8 cellular contexts compared by ENCODE assay signal in genomic region chr10:103894454-103894853, GRCh38. TPM values are rescaled to one million over a fixed set of nuclear protein-coding genes. Genes with fewer than 3 reads are reported as not detected.
DNase-seq lines count a peak whose midpoint lies in the region; ATAC-seq and TF ChIP-seq lines count a peak whose summit lies in the region.

No MANE protein-coding gene starts in this region.

- intact Hi-C loops in colonic mucosa (cut with DNase I): no loop called here

- no peak for ATAC-seq in HG02678 (IDR thresholded peaks at IDR 0.05; ENCODE audit: unreplicated experiment)

- H3K27me3 ChIP-seq in colonic mucosa: no peaks in the 10 kb centered on the region

- WGBS in mesodermal cell (ENCODE audit: insufficient coverage in 2 of 2), 2 experiments: 83 to 89% methylated on average over 2 to 4 of the region's 4 CpGs
- 26% methylated on average over 4 of the region's 4 CpGs for WGBS in urinary bladder

- peaks cover 3% of the 10 kb centered on the region for H3K36me3 Mint-ChIP-seq in activated naive CD4-positive, alpha-beta T cell treated with anti-CD3 and anti-CD28 coated beads, Interleukin-2, amount 50 U/mL, for 24 hours

- no peak overlapping the region for H3K4me3 ChIP-seq in colonic mucosa
- no peak overlapping the region for H3K4me3 ChIP-seq in mesodermal cell (ENCODE audit: extremely low read depth, insufficient read depth, low read length, poor library complexity, severe bottlenecking)
- H3K4me3 ChIP-seq in urinary bladder (ENCODE audit: low read depth, low read length): no peak overlapping the region

- H3K9me3 ChIP-seq in colonic mucosa (no peaks in the 10 kb centered on the region), mesodermal cell (ENCODE audit: control insufficient read depth, low read length) (no peaks in the 10 kb centered on the region)

- H3K27ac Mint-ChIP-seq in activated naive CD4-positive, alpha-beta T cell treated with anti-CD3 and anti-CD28 coated beads, Interleukin-2, amount 50 U/mL, for 24 hours: peak overlapping the region; percentile 90

- no peaks in the 10 kb centered on the region for H3K27me3 Mint-ChIP-seq in activated naive CD4-positive, alpha-beta T cell treated with anti-CD3 and anti-CD28 coated beads, Interleukin-2, amount 50 U/mL, for 24 hours

- H3K27ac ChIP-seq in colonic mucosa: peak overlapping the region; percentile 62
- peak overlapping the region; percentile 30 for H3K27ac ChIP-seq in mesodermal cell (ENCODE audit: low read depth, low read length, severe bottlenecking)
- peak overlapping the region; percentile 68 for H3K27ac ChIP-seq in urinary bladder (ENCODE audit: low read depth)

- peak overlapping the region; percentile 28 for H3K4me3 Mint-ChIP-seq in activated naive CD4-positive, alpha-beta T cell treated with anti-CD3 and anti-CD28 coated beads, Interleukin-2, amount 50 U/mL, for 24 hours

- no peak for TF ChIP-seq CTCF in colonic mucosa (IDR thresholded peaks at IDR 0.05)

- H3K4me1 Mint-ChIP-seq in activated naive CD4-positive, alpha-beta T cell treated with anti-CD3 and anti-CD28 coated beads, Interleukin-2, amount 50 U/mL, for 24 hours: peaks cover 44% of the 10 kb centered on the region

- H3K36me3 ChIP-seq in colonic mucosa: peaks cover 3% of the 10 kb centered on the region
- H3K36me3 ChIP-seq in mesodermal cell (ENCODE audit: control insufficient read depth, insufficient read depth, low read length): peaks cover 11% of the 10 kb centered on the region
- H3K36me3 ChIP-seq in urinary bladder (ENCODE audit: insufficient read depth): peaks cover 7% of the 10 kb centered on the region

- peak overlapping the region in 1 of 2 donors; percentile 35 for H3K9ac ChIP-seq in colonic mucosa (ENCODE audit: low read depth in 2 of 2, low read length in 2 of 2)

- no peak for DNase-seq in activated naive CD4-positive, alpha-beta T cell treated with anti-CD3 and anti-CD28 coated beads, Interleukin-2, amount 50 U/mL, for 16 hours
- DNase-seq in colonic mucosa (peak; percentile 51), NCI-H2107 treated with DMSO at 0.1 percent for 48 hours (lab: John Stamatoyannopoulos, UW; ENCODE audit: unreplicated experiment) (no peak), GM19240 (ENCODE audit: insufficient read length, low spot score) (no peak)

- H3K9me3 Mint-ChIP-seq in activated naive CD4-positive, alpha-beta T cell treated with anti-CD3 and anti-CD28 coated beads, Interleukin-2, amount 50 U/mL, for 24 hours: no peaks in the 10 kb centered on the region

- H3K4me1 ChIP-seq in colonic mucosa (peaks cover 10% of the 10 kb centered on the region), mesodermal cell (ENCODE audit: control insufficient read depth, insufficient read depth, low read length, poor library complexity, severe bottlenecking) (peaks cover 48% of the 10 kb centered on the region), urinary bladder (ENCODE audit: insufficient read depth) (peaks cover 4% of the 10 kb centered on the region)

RNA-seq across cellular contexts. Expression of gene STN1, which starts 23.5 kb away (rescaled TPM):
- total RNA-seq in colonic mucosa (10 to 100 TPM; 16.6 to 18.3 TPM), urinary bladder (18.3 TPM)
- polyA plus RNA-seq in mesodermal cell (2013, experiment 1 of 2): 26.8 TPM
- polyA plus RNA-seq in mesodermal cell (2013, experiment 2 of 2): 30.0 TPM
- polyA plus RNA-seq in urinary bladder: 22.6 TPM

RNA-seq across cellular contexts. Expression of gene SH3PXD2A, which starts 39.1 kb away (rescaled TPM):
- 10 to 100 TPM; 37.5 to 40.8 TPM for total RNA-seq in colonic mucosa
- 29.9 TPM for polyA plus RNA-seq in mesodermal cell (2013, experiment 1 of 2)
- 27.2 TPM for polyA plus RNA-seq in mesodermal cell (2013, experiment 2 of 2)
- total RNA-seq in urinary bladder: 56.9 TPM
- 29.6 TPM for polyA plus RNA-seq in urinary bladder
